In genomic region chr9:4830699-4831098, GRCh38 we compare ENCODE assay signal across 14 cellular contexts. TPM values are rescaled to one million over a fixed set of nuclear protein-coding genes. Genes with fewer than 3 reads are reported as not detected.
DNase-seq lines count a peak whose midpoint lies in the region; ATAC-seq and TF ChIP-seq lines count a peak whose summit lies in the region.
"Had no signal": no experiment of that assay in that cellular context is flagged by ENCODE, and none has a peak within 500 bp of the region (broad histone marks: within the 10 kb centered on the region; RNA-seq: fewer than 3 reads in every experiment).

No MANE protein-coding gene starts in this region.

- no TSS peak for BruUV-seq in HCT116 (replicated peaks; lab: Mats Ljungman, UMichigan)
- BruUV-seq in PC-3 (replicated peaks; lab: Mats Ljungman, UMichigan) = no TSS peak

- H2AFZ ChIP-seq in HCT116 (ENCODE audit: low read depth, low read length, poor library complexity, severe bottlenecking) (no peak overlapping the region), PC-3 (ENCODE audit: low read length) (no peak overlapping the region)

- TF ChIP-seq RAD21 in HCT116 (IDR thresholded peaks at IDR 0.05; ENCODE audit: low read depth) = no peak

- H3K27me3 Mint-ChIP-seq in activated T-cell treated with anti-CD3 and anti-CD28 coated beads, Interleukin-2, amount 50 U/mL, for 72 hours (ENCODE audit: low read depth) = no peaks in the 10 kb centered on the region
- H3K27me3 Mint-ChIP-seq: CD4-positive, alpha-beta T cell; IgD-negative memory B cell had no signal

- ATAC-seq in HCT116 = no peak
- no peak for ATAC-seq in PC-3
- peak; percentile 59 for ATAC-seq in left lobe of liver
- ATAC-seq in gastrocnemius medialis = no peak
- ATAC-seq in activated T-cell treated with anti-CD3 and anti-CD28 coated beads, Interleukin-2, amount 50 U/mL, for 72 hours (replicated peaks in 1 of 2) = no peak

- CTCF ChIA-PET in HCT116 (lab: Charles Lee) (no interaction called here), PC-3 (lab: Charles Lee) (no interaction called here)

- POLR2A ChIA-PET in HCT116 (lab: Charles Lee) = no interaction called here
- POLR2A ChIA-PET in PC-3 (lab: Charles Lee; ENCODE audit: unreplicated experiment) = no interaction called here

- H3K4me1 ChIP-seq in HCT116 (ENCODE audit: control insufficient read depth in 1 of 2, insufficient read depth in 2 of 2, low read length in 2 of 2) (peaks cover 15 to 56% of the 10 kb centered on the region in 2 experiments), PC-3 (ENCODE audit: insufficient read depth, low read length) (peaks cover 70% of the 10 kb centered on the region), gastrocnemius medialis (peaks cover 38 to 44% of the 10 kb centered on the region in 2 donors), colonic mucosa (no peaks in the 10 kb centered on the region)

- in situ Hi-C loops in gastrocnemius medialis (cut with MboI; ENCODE audit: low sequenced_read_pairs in 4 of 4) = no loop called here

- H3K9ac ChIP-seq in HCT116 (ENCODE audit: low read length) = no peak overlapping the region
- H3K9ac ChIP-seq in PC-3 (ENCODE audit: low read length) = peak overlapping the region; percentile 0; the same call in 1 of the 2 replicates
- H3K9ac ChIP-seq in colonic mucosa (ENCODE audit: low read depth in 2 of 2, low read length in 2 of 2) = no peak overlapping the region

- no peak overlapping the region for H3K4me3 ChIP-seq in HCT116 (replicated peaks in 1 of 2; ENCODE audit: low read depth in 1 of 2, low read length in 2 of 2)
- no peak overlapping the region for H3K4me3 ChIP-seq in PC-3 (ENCODE audit: low read length)
- no peak overlapping the region for H3K4me3 ChIP-seq in gastrocnemius medialis
- no peak overlapping the region for H3K4me3 ChIP-seq in colonic mucosa

- no peak overlapping the region for H3K4me3 Mint-ChIP-seq in activated T-cell treated with anti-CD3 and anti-CD28 coated beads, Interleukin-2, amount 50 U/mL, for 72 hours
- H3K4me3 Mint-ChIP-seq: CD4-positive, alpha-beta T cell; H9; IgD-negative memory B cell had no signal

- no peak for DNase-seq in HCT116 (ENCODE audit: low read depth, low spot score)
- DNase-seq in PC-3 = no peak
- no peak for DNase-seq in left lobe of liver (ENCODE audit: low spot score)
- DNase-seq in gastrocnemius medialis = no peak
- no peak for DNase-seq in colonic mucosa
- no peak for DNase-seq in activated T-cell treated with anti-CD3 and anti-CD28 coated beads, Interleukin-2, amount 50 U/mL, for 72 hours
- no peak for DNase-seq in activated CD4-positive, alpha-beta T cell treated with anti-CD3 and anti-CD28 coated beads, Interleukin-2, amount 50 U/mL, for 4 hours
- DNase-seq: AML-193; Caco-2; CD4-positive, alpha-beta T cell; H9 had no signal

- H3K36me3 ChIP-seq in HCT116 (ENCODE audit: control insufficient read depth in 1 of 2, insufficient read depth in 2 of 2, low read length in 2 of 2) (peaks cover 0 to 5% of the 10 kb centered on the region in 2 experiments; a peak in 1 of 4 replicates), PC-3 (ENCODE audit: low read depth, low read length) (peaks cover 8% of the 10 kb centered on the region; the same call in 1 of the 2 replicates), gastrocnemius medialis (peaks cover 0 to 16% of the 10 kb centered on the region in 2 donors), colonic mucosa (no peaks in the 10 kb centered on the region)

- TF ChIP-seq POLR2A in HCT116 (IDR thresholded peaks at IDR 0.05; ENCODE audit: borderline replicate concordance, extremely low read depth, insufficient read depth, insufficient read length) (no peak), gastrocnemius medialis (IDR thresholded peaks at IDR 0.05) (no peak)

- H3K4me1 Mint-ChIP-seq in activated T-cell treated with anti-CD3 and anti-CD28 coated beads, Interleukin-2, amount 50 U/mL, for 72 hours (ENCODE audit: low read depth) = peaks cover 44% of the 10 kb centered on the region
- H3K4me1 Mint-ChIP-seq: H9 had no signal

- no peak overlapping the region for H3K27ac Mint-ChIP-seq in activated T-cell treated with anti-CD3 and anti-CD28 coated beads, Interleukin-2, amount 50 U/mL, for 72 hours
- H3K27ac Mint-ChIP-seq: CD4-positive, alpha-beta T cell had no signal

- RAD21 ChIA-PET in HCT116 (lab: Charles Lee; ENCODE audit: low non-redundant PET in 1 of 2, low total read pairs in 2 of 2, uncharacterized antibody in 2 of 2, unreplicated experiment in 2 of 2) = no interaction called here

- peaks cover 8% of the 10 kb centered on the region for H3F3A ChIP-seq in PC-3 (ENCODE audit: low read length, unreplicated experiment)

- no peaks in the 10 kb centered on the region for H3K9me3 Mint-ChIP-seq in activated T-cell treated with anti-CD3 and anti-CD28 coated beads, Interleukin-2, amount 50 U/mL, for 72 hours
- H3K9me3 Mint-ChIP-seq: CD4-positive, alpha-beta T cell; H9; IgD-negative memory B cell had no signal

- H3K9me2 ChIP-seq in HCT116 (ENCODE audit: insufficient read depth) (no peaks in the 10 kb centered on the region), PC-3 (replicated peaks; ENCODE audit: low read length) (no peaks in the 10 kb centered on the region)

- H3K27me3 ChIP-seq in HCT116 (ENCODE audit: insufficient read depth, low read length) = no peaks in the 10 kb centered on the region
- H3K27me3 ChIP-seq in PC-3 (ENCODE audit: low read length) = no peaks in the 10 kb centered on the region
- no peaks in the 10 kb centered on the region for H3K27me3 ChIP-seq in gastrocnemius medialis
- no peaks in the 10 kb centered on the region for H3K27me3 ChIP-seq in colonic mucosa

- peaks cover 78% of the 10 kb centered on the region for H3K79me2 ChIP-seq in HCT116 (ENCODE audit: insufficient read depth, low read length)
- H3K79me2 ChIP-seq in PC-3 (ENCODE audit: low read length) = peaks cover 77% of the 10 kb centered on the region

- intact Hi-C loops in HCT116 (cut with micrococcal nuclease) (no loop called here), PC-3 (cut with micrococcal nuclease) (loop anchor here (5.0 kb wide), 2 partner anchors 33 to 157 kb away; partner anchors contain the start of gene JAK2), gastrocnemius medialis (cut with DNase I; ENCODE audit: low total_unique reads) (no loop called here), colonic mucosa (cut with DNase I) (no loop called here)

- 0 out of 2 replicates have a peak overlapping the region, but pooled peaks have one; percentile 4 for H3K4me2 ChIP-seq in HCT116 (ENCODE audit: low read length)
- 0 out of 2 replicates have a peak overlapping the region, but pooled peaks have one; percentile 36 for H3K4me2 ChIP-seq in PC-3 (ENCODE audit: low read length)

- H3K9me3 ChIP-seq in HCT116 (ENCODE audit: control insufficient read depth in 1 of 2, insufficient read depth in 1 of 2, low read depth in 1 of 2, low read length in 2 of 2) (no peaks in the 10 kb centered on the region), PC-3 (ENCODE audit: low read length) (no peaks in the 10 kb centered on the region), gastrocnemius medialis (no peaks in the 10 kb centered on the region), colonic mucosa (no peaks in the 10 kb centered on the region)
- H3K9me3 ChIP-seq: Caco-2 had no signal

- peaks cover 3% of the 10 kb centered on the region; the same call in 1 of the 2 replicates for H4K20me1 ChIP-seq in HCT116 (ENCODE audit: insufficient read depth)
- H4K20me1 ChIP-seq in PC-3 (ENCODE audit: low read length) = no peaks in the 10 kb centered on the region

- no peak for TF ChIP-seq CTCF in HCT116 (IDR thresholded peaks at IDR 0.05 in 2 of 3, conservative IDR thresholded peaks at IDR 0.05 in 1 of 3; ENCODE audit: borderline replicate concordance in 1 of 3, insufficient read depth in 1 of 3, low read depth in 2 of 3, low read length in 2 of 3)
- no peak for TF ChIP-seq CTCF in PC-3 (conservative IDR thresholded peaks at IDR 0.05; ENCODE audit: low read depth, low read length)
- no peak for TF ChIP-seq CTCF in gastrocnemius medialis (IDR thresholded peaks at IDR 0.05 in 4 of 5, conservative IDR thresholded peaks at IDR 0.05 in 1 of 5)
- TF ChIP-seq CTCF in colonic mucosa (IDR thresholded peaks at IDR 0.05) = no peak

- H3K27ac ChIP-seq in HCT116 (ENCODE audit: low read depth, low read length) (no peak overlapping the region), PC-3 (ENCODE audit: low read length) (peak overlapping the region; percentile 97), gastrocnemius medialis (peak overlapping the region in 3 of 4 donors; percentile 33 to 83 (median 72)), colonic mucosa (no peak overlapping the region)
- H3K27ac ChIP-seq: C4-2B, HL-60 had no signal

- peaks cover 6 to 28% of the 10 kb centered on the region in 2 donors for H3K36me3 Mint-ChIP-seq in activated T-cell treated with anti-CD3 and anti-CD28 coated beads, Interleukin-2, amount 50 U/mL, for 72 hours (ENCODE audit: insufficient read depth in 2 of 2)

TF ChIP-seq in HCT116, 20 proteins besides CTCF, POLR2A, EP300 and RAD21:
- TF ChIP-seq ATF3 (IDR thresholded peaks at IDR 0.05) = no peak
- TF ChIP-seq SRF (IDR thresholded peaks at IDR 0.05; ENCODE audit: low read depth) = no peak
- no peak for TF ChIP-seq MAX (IDR thresholded peaks at IDR 0.05)
- no peak for TF ChIP-seq CEBPB (IDR thresholded peaks at IDR 0.05; ENCODE audit: low read depth)
- no peak for TF ChIP-seq JUND (IDR thresholded peaks at IDR 0.05)
- no peak for TF ChIP-seq YY1 (IDR thresholded peaks at IDR 0.05; ENCODE audit: extremely low read depth, insufficient replicate concordance, low read depth, low read length)
- no peak for TF ChIP-seq SP1 (IDR thresholded peaks at IDR 0.05; ENCODE audit: low read depth)
- no peak for TF ChIP-seq POLR2AphosphoS5 (IDR thresholded peaks at IDR 0.05; ENCODE audit: low read depth, low read length)
- TF ChIP-seq EZH2 (IDR thresholded peaks at IDR 0.05) = no peak
- TF ChIP-seq ZNF274 (IDR thresholded peaks at IDR 0.05; ENCODE audit: low read depth, low read length) = no peak
- TF ChIP-seq ZFX (IDR thresholded peaks at IDR 0.05) = no peak

RNA-seq across cellular contexts. Expression of gene RCL1, which starts 38.0 kb away (rescaled TPM):
- total RNA-seq in HCT116 (2021; ENCODE audit: unreplicated experiment) (29.9 TPM), PC-3 (2014; rRNA removed) (52.2 and 61.5 TPM in 2 replicates), left lobe of liver (48.8 TPM), gastrocnemius medialis (10 to 100 TPM; 18.8 to 62.4 (median 26.2) TPM), colonic mucosa (10 to 100 TPM in 1 of 2 donors, 1 to 10 TPM in 1; 7.0 to 12.5 TPM)
- 13.5 and 18.4 TPM in 2 replicates for polyA plus RNA-seq in HCT116 (2012)
- total RNA-seq in activated T-cell treated with anti-CD3 and anti-CD28 coated beads, Interleukin-2, amount 50 U/mL, for 72 hours = 10 to 100 TPM; 29.7 to 38.8 TPM

Comparison
In these comparisons a context has a peak if more than half of its experiments do, and no peak if none do; other contexts are left out.
1. H3K27ac ChIP-seq: peak in PC-3 (single experiment) and gastrocnemius medialis (3 of 4); none in HCT116 (single experiment) and colonic mucosa (single experiment).